Comparison of ENCODE assay signal across 1 cellular context in the genomic region with DNA sequence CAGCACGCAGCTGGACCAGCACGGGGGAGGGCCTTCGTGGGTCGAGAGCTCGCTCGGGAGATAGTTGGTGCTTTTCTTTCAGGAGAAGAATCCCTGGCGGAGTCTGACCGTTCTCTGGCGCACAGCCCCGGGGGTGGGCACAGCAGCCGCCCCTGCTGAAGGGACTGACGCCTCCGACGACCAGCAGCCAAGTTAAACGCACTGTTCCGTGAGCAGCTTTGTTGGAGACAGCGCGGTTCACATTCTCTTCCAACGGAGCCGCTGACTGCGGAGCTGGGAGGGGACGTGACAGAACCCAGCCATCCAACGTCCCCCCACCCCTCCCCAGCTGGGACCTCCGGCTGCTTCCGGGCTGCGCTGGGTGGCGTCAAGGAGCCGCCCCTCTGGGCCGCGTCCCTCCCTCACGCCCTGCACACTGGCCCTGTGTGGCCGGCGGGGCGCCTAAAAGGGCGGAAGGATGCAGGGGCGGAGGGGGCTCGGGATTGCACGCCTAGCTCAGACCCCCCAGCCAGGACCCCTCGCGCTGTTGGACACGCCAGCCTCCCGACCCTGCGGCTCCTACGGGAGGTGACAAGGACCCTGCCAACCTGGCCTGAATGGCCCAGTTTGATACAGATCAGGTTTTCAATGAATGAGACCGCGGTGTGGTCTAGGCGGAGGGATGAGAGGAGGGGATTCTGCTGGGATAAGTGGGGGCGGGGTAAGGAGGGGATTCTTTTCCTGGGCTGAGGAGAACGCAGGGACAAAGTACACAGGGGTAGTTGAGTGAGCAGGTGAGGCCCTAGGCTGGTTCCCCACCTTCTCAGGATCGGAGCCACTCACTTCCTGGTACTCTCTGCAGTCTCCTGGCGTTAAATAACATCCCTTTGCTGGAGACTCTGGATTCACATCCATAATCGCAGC.
TF ChIP-seq lines count a peak whose summit lies in the region.

No MANE protein-coding gene starts in this region.

TF ChIP-seq in K562, 482 proteins besides CTCF, POLR2A, EP300 and RAD21 (continued from another document):
- TF ChIP-seq, protein P1, sequence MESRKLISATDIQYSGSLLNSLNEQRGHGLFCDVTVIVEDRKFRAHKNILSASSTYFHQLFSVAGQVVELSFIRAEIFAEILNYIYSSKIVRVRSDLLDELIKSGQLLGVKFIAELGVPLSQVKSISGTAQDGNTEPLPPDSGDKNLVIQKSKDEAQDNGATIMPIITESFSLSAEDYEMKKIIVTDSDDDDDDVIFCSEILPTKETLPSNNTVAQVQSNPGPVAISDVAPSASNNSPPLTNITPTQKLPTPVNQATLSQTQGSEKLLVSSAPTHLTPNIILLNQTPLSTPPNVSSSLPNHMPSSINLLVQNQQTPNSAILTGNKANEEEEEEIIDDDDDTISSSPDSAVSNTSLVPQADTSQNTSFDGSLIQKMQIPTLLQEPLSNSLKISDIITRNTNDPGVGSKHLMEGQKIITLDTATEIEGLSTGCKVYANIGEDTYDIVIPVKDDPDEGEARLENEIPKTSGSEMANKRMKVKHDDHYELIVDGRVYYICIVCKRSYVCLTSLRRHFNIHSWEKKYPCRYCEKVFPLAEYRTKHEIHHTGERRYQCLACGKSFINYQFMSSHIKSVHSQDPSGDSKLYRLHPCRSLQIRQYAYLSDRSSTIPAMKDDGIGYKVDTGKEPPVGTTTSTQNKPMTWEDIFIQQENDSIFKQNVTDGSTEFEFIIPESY (CRISPR knock-in tag; IDR thresholded peaks at IDR 0.05) = peak; percentile 20; the same call in 1 of the 2 replicates
- 0 out of 2 replicates have a peak, but pooled peaks have one; percentile 21 for TF ChIP-seq POLR2G (IDR thresholded peaks at IDR 0.05; ENCODE audit: low read depth, low read length)
- TF ChIP-seq HDAC1 (IDR thresholded peaks at IDR 0.05) = no peak
